In genomic region chr15:95495033-95495541, GRCh38 we compare ENCODE assay signal across 14 cellular contexts.
DNase-seq lines count a peak whose midpoint lies in the region; ATAC-seq and TF ChIP-seq lines count a peak whose summit lies in the region.
"Had no signal": no experiment of that assay in that cellular context is flagged by ENCODE, and none has a peak within 500 bp of the region (broad histone marks: within the 10 kb centered on the region; RNA-seq: fewer than 3 reads in every experiment).

No MANE protein-coding gene starts in this region.

- peak overlapping the region; percentile 0 for H2AFZ ChIP-seq in smooth muscle cell (ENCODE audit: low read depth)

- H3K36me3 ChIP-seq in smooth muscle cell (ENCODE audit: low read depth): no peaks in the 10 kb centered on the region
- H3K36me3 ChIP-seq: HAP-1 had no signal

- H3K9me3 ChIP-seq in smooth muscle cell (replicated peaks; ENCODE audit: low read depth): no peaks in the 10 kb centered on the region
- H3K9me3 ChIP-seq: HAP-1 had no signal

- peaks cover 3% of the 10 kb centered on the region for H3F3A ChIP-seq in smooth muscle cell (ENCODE audit: low read depth)

- DNase-seq in ELF-1 (ENCODE audit: low read depth, low spot score) (peak; percentile 3), NCI-H69 (lab: John Stamatoyannopoulos, UW) (peak; percentile 6), fibroblast of the aortic adventitia (ENCODE audit: low read depth) (peak; percentile 34), smooth muscle cell (lab: John Stamatoyannopoulos, UW; ENCODE audit: unreplicated experiment) (peak; percentile 35), SK-N-DZ (ENCODE audit: low spot score) (no peak), cerebellum (ENCODE audit: low spot score) (no peak)
- no peak for DNase-seq in stimulated activated CD4-positive, alpha-beta T cell treated with anti-CD3 and anti-CD28 coated beads, Interleukin-4, amount 100 ng/mL, for 1 hour
- DNase-seq: DMS79; naive thymus-derived CD4-positive, alpha-beta T cell; NCI-H524 treated with DMSO at 0.1 percent for 48 hours had no signal

- H3K79me2 ChIP-seq in smooth muscle cell (ENCODE audit: low read depth): no peaks in the 10 kb centered on the region

- peak overlapping the region; percentile 77 for H3K4me2 ChIP-seq in smooth muscle cell

- peaks cover 18% of the 10 kb centered on the region for H3K4me1 ChIP-seq in smooth muscle cell (ENCODE audit: low read depth)
- H3K4me1 ChIP-seq: HAP-1 had no signal

- no peak for ATAC-seq in GM18861 (IDR thresholded peaks at IDR 0.05; ENCODE audit: unreplicated experiment)
- ATAC-seq: naive thymus-derived CD4-positive, alpha-beta T cell; Panc1 had no signal

- H3K9ac ChIP-seq in smooth muscle cell (ENCODE audit: low read depth): no peak overlapping the region

- H4K20me1 ChIP-seq in smooth muscle cell (ENCODE audit: low read depth): no peaks in the 10 kb centered on the region

- TF ChIP-seq CTCF in fibroblast of the aortic adventitia (IDR thresholded peaks at IDR 0.05; ENCODE audit: insufficient read depth, low read length) (no peak), smooth muscle cell (IDR thresholded peaks at IDR 0.05; ENCODE audit: borderline replicate concordance, insufficient read depth, poor library complexity, severe bottlenecking) (no peak)

- no peaks in the 10 kb centered on the region for H3K27me3 ChIP-seq in smooth muscle cell (ENCODE audit: low read depth)

- no peak overlapping the region for H3K4me3 ChIP-seq in fibroblast of the aortic adventitia (ENCODE audit: low read depth, low read length)
- H3K4me3 ChIP-seq in smooth muscle cell: no peak overlapping the region
- H3K4me3 ChIP-seq: HAP-1, lung had no signal

- peak overlapping the region; percentile 2 for H3K27ac ChIP-seq in smooth muscle cell (ENCODE audit: low read depth)

- WGBS in smooth muscle cell (ENCODE audit: low lambda C conversion rate): 51% methylated on average over 18 of the region's 18 CpGs

Comparison
In these comparisons a context has a peak if more than half of its experiments do, and no peak if none do; other contexts are left out.
1. DNase-seq: peak in ELF-1 (single experiment), NCI-H69 (single experiment), fibroblast of the aortic adventitia (single experiment) and smooth muscle cell (single experiment); none in SK-N-DZ (single experiment), stimulated activated CD4-positive, alpha-beta T cell treated with anti-CD3 and anti-CD28 coated beads, Interleukin-4, amount 100 ng/mL, for 1 hour (single experiment) and cerebellum (single experiment).